ENCODE assay signal across 11 cellular contexts in the genomic region with DNA sequence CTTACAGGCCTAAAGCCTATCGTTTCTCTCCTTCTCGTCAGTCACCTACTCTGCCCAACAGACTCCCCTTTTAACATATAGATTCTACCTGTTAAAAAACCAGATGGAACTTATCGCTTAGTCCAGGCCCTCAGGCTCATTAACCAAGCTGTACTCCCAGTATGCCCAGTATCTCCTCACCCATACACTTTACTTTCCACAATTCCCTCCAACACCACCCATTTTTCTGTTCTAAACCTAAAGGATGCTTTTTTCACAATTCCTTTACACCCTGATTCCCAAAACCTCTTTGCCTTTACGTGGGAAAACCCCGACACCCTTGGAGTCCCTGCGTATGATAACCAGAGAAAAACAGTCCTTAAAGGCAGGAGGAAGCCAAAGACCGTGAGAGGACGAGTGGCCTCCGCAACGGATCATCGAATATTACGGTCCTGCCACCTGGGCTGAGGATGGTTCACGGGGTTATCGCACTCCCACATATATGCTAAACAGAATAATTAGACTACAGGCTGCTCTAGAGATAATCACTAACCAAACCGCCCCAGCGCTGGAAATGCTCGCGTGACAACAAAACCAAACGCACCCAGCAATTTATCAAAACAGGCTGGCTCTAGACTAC. TPM values are rescaled to one million over a fixed set of nuclear protein-coding genes. Genes with fewer than 3 reads are reported as not detected.
A peak's percentile ranks its signal among the peaks of the same experiment; 100 is the strongest.
DNase-seq lines count a peak whose midpoint lies in the region; TF ChIP-seq lines count a peak whose summit lies in the region.
"Not testable (repeated sequence)": the region's sequence is repeated elsewhere in the genome, so short reads cannot be mapped to it uniquely, and the experiment has no call there.
"Had no signal": no experiment of that assay in that cellular context is flagged by ENCODE, and none has a peak within 500 bp of the region (broad histone marks: within the 10 kb centered on the region; RNA-seq: fewer than 3 reads in every experiment).

No MANE protein-coding gene starts in this region.

- H3K27ac Mint-ChIP-seq in neural crest cell (ENCODE audit: unreplicated experiment): peak overlapping the region; percentile 77

- H3K4me3 ChIP-seq in coronary artery: not testable (repeated sequence)

- not testable (repeated sequence) for H3K4me3 Mint-ChIP-seq in neural crest cell

- H3K27ac ChIP-seq in coronary artery: not testable (repeated sequence)

- not testable (repeated sequence) for H3K27me3 Mint-ChIP-seq in neural crest cell (ENCODE audit: low read depth)

- not testable (repeated sequence) for H3K4me1 Mint-ChIP-seq in neural crest cell

- peak; percentile 38 for DNase-seq in NCI-H748 (lab: John Stamatoyannopoulos, UW; ENCODE audit: unreplicated experiment)
- DNase-seq in activated CD8-positive, alpha-beta memory T cell treated with anti-CD3 and anti-CD28 coated beads, Interleukin-2, amount 50 U/mL, for 48 hours: peak; percentile 6
- peak; percentile 16 for DNase-seq in coronary artery (ENCODE audit: low spot score)
- DNase-seq in left kidney (ENCODE audit: low read depth, low spot score): peak; percentile 38
- DNase-seq in neural crest cell (ENCODE audit: low read depth, low spot score): not testable (repeated sequence)
- peak; percentile 2 for DNase-seq in ureter (ENCODE audit: low spot score)

- H3K9me3 Mint-ChIP-seq in neural crest cell: peaks cover 26% of the 10 kb centered on the region

- H3K36me3 Mint-ChIP-seq in neural crest cell (ENCODE audit: low read depth): peaks cover 32% of the 10 kb centered on the region

- not testable (repeated sequence) for TF ChIP-seq CTCF in coronary artery (IDR thresholded peaks at IDR 0.05); neural crest cell (conservative IDR thresholded peaks at IDR 0.05)

RNA-seq across cellular contexts. Expression of a gene that starts 33.5 kb away (rescaled TPM):
- not detected in 2 replicates for total RNA-seq in neural crest cell
- not detected for total RNA-seq in ureter
- total RNA-seq: B cell; Caco-2; CD4-positive, CD25-positive, alpha-beta regulatory T cell; CD8-positive, alpha-beta T cell; HFFc6 had no signal

RNA-seq across cellular contexts. Expression of a gene that starts 42.3 kb away (rescaled TPM):
- 64.2 and 65.5 TPM in 2 replicates for total RNA-seq in neural crest cell
- total RNA-seq in ureter: 25.7 TPM
